Comparison of ENCODE assay signal across 12 cellular contexts in the genomic region with DNA sequence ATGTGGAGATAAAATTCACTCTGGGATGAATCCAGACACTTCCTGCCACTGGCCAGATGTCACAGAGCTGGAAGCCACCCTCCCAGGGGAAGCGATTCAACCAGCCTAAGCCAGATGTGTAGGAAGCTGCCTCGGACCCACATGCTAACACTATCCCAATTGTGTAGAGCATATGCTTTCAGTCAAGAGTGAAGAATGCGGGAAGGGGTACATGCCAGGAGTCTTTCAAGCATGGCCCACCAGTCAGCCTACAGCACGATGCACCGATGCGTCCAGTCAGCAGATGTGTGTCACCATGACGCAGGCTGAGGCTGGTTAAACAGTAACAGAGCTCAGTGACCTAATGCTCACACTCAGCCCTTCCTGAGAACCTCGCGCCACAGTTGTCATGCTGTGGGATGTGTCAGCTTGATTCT. TPM values are rescaled to one million over a fixed set of nuclear protein-coding genes. Genes with fewer than 3 reads are reported as not detected.
A peak's percentile ranks its signal among the peaks of the same experiment; 100 is the strongest.
DNase-seq lines count a peak whose midpoint lies in the region; ATAC-seq and TF ChIP-seq lines count a peak whose summit lies in the region.
"Had no signal": no experiment of that assay in that cellular context is flagged by ENCODE, and none has a peak within 500 bp of the region (broad histone marks: within the 10 kb centered on the region; RNA-seq: fewer than 3 reads in every experiment).

No MANE protein-coding gene starts in this region.

- CTCF ChIA-PET in activated CD8-positive, alpha-beta T cell treated with anti-CD3 and anti-CD28 coated beads, Interleukin-2, amount 10 ng/mL, durations not matched to agents 7 days and 5 days (lab: Charles Lee), result no interaction called here

- no peaks in the 10 kb centered on the region for H3K4me1 ChIP-seq in HAP-1

- H3K4me3 ChIP-seq in brain microvascular endothelial cell (ENCODE audit: low read depth, low read length), result no peak overlapping the region
- H3K4me3 ChIP-seq in HAP-1, result no peak overlapping the region

- no peak overlapping the region for H3K4me3 Mint-ChIP-seq in activated CD8-positive, alpha-beta T cell treated with anti-CD3 and anti-CD28 coated beads, Interleukin-2, amount 10 ng/mL, durations not matched to agents 7 days and 5 days
- no peak overlapping the region for H3K4me3 Mint-ChIP-seq in endothelial cell (ENCODE audit: unreplicated experiment)
- H3K4me3 Mint-ChIP-seq: activated naive CD8-positive, alpha-beta T cell treated with anti-CD3 and anti-CD28 coated beads, Interleukin-2, amount 10 ng/mL, durations not matched to agents 7 days and 5 days; natural killer cell treated with Interleukin-12 subunit alpha and Interleukin-12 subunit beta and Interleukin-15 and Interleukin-18, amount 100 ng/mL, for 72 hours had no signal

- H3K4me1 Mint-ChIP-seq in activated CD8-positive, alpha-beta T cell treated with anti-CD3 and anti-CD28 coated beads, Interleukin-2, amount 10 ng/mL, durations not matched to agents 7 days and 5 days (ENCODE audit: low read depth), result no peaks in the 10 kb centered on the region
- H3K4me1 Mint-ChIP-seq in endothelial cell (ENCODE audit: unreplicated experiment), result peaks cover 7% of the 10 kb centered on the region
- H3K4me1 Mint-ChIP-seq: activated naive CD8-positive, alpha-beta T cell treated with anti-CD3 and anti-CD28 coated beads, Interleukin-2, amount 10 ng/mL, durations not matched to agents 7 days and 5 days had no signal

- H3K9me3 Mint-ChIP-seq in activated CD8-positive, alpha-beta T cell treated with anti-CD3 and anti-CD28 coated beads, Interleukin-2, amount 10 ng/mL, durations not matched to agents 7 days and 5 days (ENCODE audit: insufficient read depth), result no peaks in the 10 kb centered on the region
- H3K9me3 Mint-ChIP-seq in endothelial cell (ENCODE audit: unreplicated experiment), result no peaks in the 10 kb centered on the region
- H3K9me3 Mint-ChIP-seq: activated naive CD8-positive, alpha-beta T cell treated with anti-CD3 and anti-CD28 coated beads, Interleukin-2, amount 10 ng/mL, durations not matched to agents 7 days and 5 days; natural killer cell treated with Interleukin-12 subunit alpha and Interleukin-12 subunit beta and Interleukin-15 and Interleukin-18, amount 100 ng/mL, for 72 hours had no signal

- H3K36me3 ChIP-seq in brain microvascular endothelial cell (replicated peaks) (no peaks in the 10 kb centered on the region), HAP-1 (replicated peaks) (no peaks in the 10 kb centered on the region)

- H3K27me3 Mint-ChIP-seq in activated CD8-positive, alpha-beta T cell treated with anti-CD3 and anti-CD28 coated beads, Interleukin-2, amount 10 ng/mL, durations not matched to agents 7 days and 5 days (ENCODE audit: low read depth), result peaks cover 9% of the 10 kb centered on the region
- peaks cover 3% of the 10 kb centered on the region for H3K27me3 Mint-ChIP-seq in endothelial cell (ENCODE audit: unreplicated experiment)

- H3K27ac ChIP-seq in brain microvascular endothelial cell, result no peak overlapping the region

- no peak overlapping the region for H3K27ac Mint-ChIP-seq in activated CD8-positive, alpha-beta T cell treated with anti-CD3 and anti-CD28 coated beads, Interleukin-2, amount 10 ng/mL, durations not matched to agents 7 days and 5 days
- no peak overlapping the region for H3K27ac Mint-ChIP-seq in endothelial cell (ENCODE audit: unreplicated experiment)
- H3K27ac Mint-ChIP-seq: activated naive CD8-positive, alpha-beta T cell treated with anti-CD3 and anti-CD28 coated beads, Interleukin-2, amount 10 ng/mL, durations not matched to agents 7 days and 5 days; natural killer cell treated with Interleukin-12 subunit alpha and Interleukin-12 subunit beta and Interleukin-15 and Interleukin-18, amount 100 ng/mL, for 72 hours had no signal

- no peak for ATAC-seq in HG02610 (IDR thresholded peaks at IDR 0.05; ENCODE audit: unreplicated experiment)
- ATAC-seq in activated CD8-positive, alpha-beta T cell treated with anti-CD3 and anti-CD28 coated beads, Interleukin-2, amount 10 ng/mL, durations not matched to agents 7 days and 5 days, result no peak
- ATAC-seq: activated CD4-positive, CD25-positive, alpha-beta regulatory T cell treated with anti-CD3 and anti-CD28 coated beads, Interleukin-2, amount 50 U/mL, for 24 hours; natural killer cell treated with Interleukin-12 subunit alpha and Interleukin-12 subunit beta and Interleukin-15 and Interleukin-18, amount 100 ng/mL, for 72 hours had no signal

- H3K36me3 Mint-ChIP-seq in activated CD8-positive, alpha-beta T cell treated with anti-CD3 and anti-CD28 coated beads, Interleukin-2, amount 10 ng/mL, durations not matched to agents 7 days and 5 days (ENCODE audit: low read depth), result no peaks in the 10 kb centered on the region
- no peaks in the 10 kb centered on the region for H3K36me3 Mint-ChIP-seq in endothelial cell (ENCODE audit: low read depth, unreplicated experiment)
- H3K36me3 Mint-ChIP-seq: activated naive CD8-positive, alpha-beta T cell treated with anti-CD3 and anti-CD28 coated beads, Interleukin-2, amount 10 ng/mL, durations not matched to agents 7 days and 5 days; natural killer cell treated with Interleukin-12 subunit alpha and Interleukin-12 subunit beta and Interleukin-15 and Interleukin-18, amount 100 ng/mL, for 72 hours had no signal

- H3K27me3 ChIP-seq in brain microvascular endothelial cell (replicated peaks), result no peaks in the 10 kb centered on the region
- 0 out of 2 replicates have a peak, but pooled peaks cover 4% of the 10 kb centered on the region for H3K27me3 ChIP-seq in HAP-1 (ENCODE audit: low read depth)

- in situ Hi-C loops in brain microvascular endothelial cell (cut with HindIII; ENCODE audit: low pct_ligation_motif_present, low sequenced_read_pairs), result no loop called here
- in situ Hi-C loops in HAP-1 (cut with MboI; ENCODE audit: low sequenced_read_pairs), result no loop called here

- POLR2A ChIA-PET in activated CD8-positive, alpha-beta T cell treated with anti-CD3 and anti-CD28 coated beads, Interleukin-2, amount 10 ng/mL, durations not matched to agents 7 days and 5 days (lab: Charles Lee), result no interaction called here

- no peak for TF ChIP-seq CTCF in brain microvascular endothelial cell (IDR thresholded peaks at IDR 0.05; ENCODE audit: low read depth, low read length, missing control alignments)
- no peak for TF ChIP-seq CTCF in endothelial cell (IDR thresholded peaks at IDR 0.05; ENCODE audit: unreplicated experiment)

- DNase-seq in A172 (ENCODE audit: low spot score) (peak; percentile 14), H4 (ENCODE audit: low spot score) (peak; percentile 29), brain microvascular endothelial cell (peak; percentile 95), kidney glomerular epithelial cell (lab: John Stamatoyannopoulos, UW) (peak; percentile 98), HAP-1 (ENCODE audit: low spot score in 2 of 2) (no peak), endothelial cell (ENCODE audit: low spot score) (no peak)
- no peak for DNase-seq in activated CD8-positive, alpha-beta T cell treated with anti-CD3 and anti-CD28 coated beads, Interleukin-2, amount 10 ng/mL, durations not matched to agents 7 days and 5 days
- DNase-seq: activated naive CD8-positive, alpha-beta T cell treated with anti-CD3 and anti-CD28 coated beads, Interleukin-2, amount 10 ng/mL, durations not matched to agents 7 days and 5 days; NCI-H1436 had no signal

- H3K9me3 ChIP-seq in HAP-1, result no peaks in the 10 kb centered on the region

RNA-seq across cellular contexts. Expression of gene BNC1, which starts 38.8 kb away (rescaled TPM):
- total RNA-seq in A172 (2014; rRNA removed; shearing (Covaris generic)), result 0.03 and 0.17 TPM in 2 replicates
- not detected in 2 replicates for total RNA-seq in H4 (2014; rRNA removed; shearing (Covaris generic))
- not detected for total RNA-seq in activated CD8-positive, alpha-beta T cell treated with anti-CD3 and anti-CD28 coated beads, Interleukin-2, amount 10 ng/mL, durations not matched to agents 7 days and 5 days
- 14.4 TPM for total RNA-seq in endothelial cell (ENCODE audit: unreplicated experiment)
- total RNA-seq: activated naive CD8-positive, alpha-beta T cell treated with anti-CD3 and anti-CD28 coated beads, Interleukin-2, amount 10 ng/mL, durations not matched to agents 7 days and 5 days; natural killer cell treated with Interleukin-12 subunit alpha and Interleukin-12 subunit beta and Interleukin-15 and Interleukin-18, amount 100 ng/mL, for 72 hours had no signal

Comparison
In these comparisons a context has a peak if more than half of its experiments do, and no peak if none do; other contexts are left out.
1. DNase-seq: peak in A172 (single experiment), H4 (single experiment), brain microvascular endothelial cell (single experiment) and kidney glomerular epithelial cell (single experiment); none in activated CD8-positive, alpha-beta T cell treated with anti-CD3 and anti-CD28 coated beads, Interleukin-2, amount 10 ng/mL, durations not matched to agents 7 days and 5 days (single experiment), HAP-1 (0 of 2) and endothelial cell (single experiment).
2. RNA of gene BNC1, which starts 38.8 kb away (total RNA-seq): 14.4 TPM in endothelial cell (single experiment); 0.03 to 0.17 TPM in A172, not detected in H4 and not detected in activated CD8-positive, alpha-beta T cell treated with anti-CD3 and anti-CD28 coated beads, Interleukin-2, amount 10 ng/mL, durations not matched to agents 7 days and 5 days; every median in the first group is over 10 times any median in the second.